In genomic region chr16:82384897-82385296, GRCh38 we compare ENCODE assay signal across 34 cellular contexts.
"Had no signal": no experiment of that assay in that cellular context is flagged by ENCODE, and none has a peak within 500 bp of the region (broad histone marks: within the 10 kb centered on the region; RNA-seq: fewer than 3 reads in every experiment).

No MANE protein-coding gene starts in this region.

- H3K9me3 ChIP-seq: MG63 had no signal

- DNase-seq: Karpas-422, Kasumi-1, MG63, MM.1S, MV-4-11, NCI-H1048, NCI-H1092, NCI-H1092 treated with DMSO at 0.1 percent for 48 hours, NCI-H1105, NCI-H1105 treated with DMSO at 0.1 percent for 48 hours, NCI-H1417, NCI-H1417 treated with DMSO at 0.1 percent for 48 hours, NCI-H1436, NCI-H1436 treated with DMSO at 0.1 percent for 48 hours, NCI-H146, NCI-H1694, NCI-H1694 treated with DMSO at 0.1 percent for 48 hours, NCI-H187, NCI-H187 treated with DMSO at 0.1 percent for 48 hours, NCI-H1930, NCI-H2029, NCI-H2029 treated with DMSO at 0.1 percent for 48 hours, NCI-H2081, NCI-H2081 treated with DMSO at 0.1 percent for 48 hours, NCI-H2107, NCI-H2171, NCI-H2171 treated with DMSO at 0.1 percent for 48 hours, NCI-H2227 treated with DMSO at 0.1 percent for 48 hours, NCI-H226, NCI-H345, NCI-H446, NCI-H446 treated with DMSO at 0.1 percent for 48 hours, NCI-H510A had no signal

- H3K27ac ChIP-seq: KMS-11 had no signal

- H3K36me3 ChIP-seq: MG63 had no signal

- H3K27me3 ChIP-seq: MG63 had no signal

- H3K9ac ChIP-seq: KMS-11 had no signal

- H3K4me3 ChIP-seq: MG63 had no signal

- H3K4me2 ChIP-seq: KMS-11 had no signal
